ENCODE assay signal across 1 cellular context in genomic region chr9:130746434-130747212, GRCh38.
TF ChIP-seq lines count a peak whose summit lies in the region.

No MANE protein-coding gene starts in this region.

TF ChIP-seq in HepG2, 621 proteins besides CTCF, POLR2A, EP300 and RAD21 (continued from another document):
- TF ChIP-seq, protein P1, sequence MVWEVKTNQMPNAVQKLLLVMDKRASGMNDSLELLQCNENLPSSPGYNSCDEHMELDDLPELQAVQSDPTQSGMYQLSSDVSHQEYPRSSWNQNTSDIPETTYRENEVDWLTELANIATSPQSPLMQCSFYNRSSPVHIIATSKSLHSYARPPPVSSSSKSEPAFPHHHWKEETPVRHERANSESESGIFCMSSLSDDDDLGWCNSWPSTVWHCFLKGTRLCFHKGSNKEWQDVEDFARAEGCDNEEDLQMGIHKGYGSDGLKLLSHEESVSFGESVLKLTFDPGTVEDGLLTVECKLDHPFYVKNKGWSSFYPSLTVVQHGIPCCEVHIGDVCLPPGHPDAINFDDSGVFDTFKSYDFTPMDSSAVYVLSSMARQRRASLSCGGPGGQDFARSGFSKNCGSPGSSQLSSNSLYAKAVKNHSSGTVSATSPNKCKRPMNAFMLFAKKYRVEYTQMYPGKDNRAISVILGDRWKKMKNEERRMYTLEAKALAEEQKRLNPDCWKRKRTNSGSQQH (CRISPR knock-in tag; IDR thresholded peaks at IDR 0.05; ENCODE audit: low read depth), result no peak
- TF ChIP-seq ZNF431 (CRISPR knock-in tag; IDR thresholded peaks at IDR 0.05; ENCODE audit: borderline replicate concordance, low read depth) (no peak), NFIB (CRISPR knock-in tag; IDR thresholded peaks at IDR 0.05; ENCODE audit: borderline replicate concordance) (no peak), ZBTB33 (CRISPR knock-in tag; IDR thresholded peaks at IDR 0.05) (no peak), ZNF138 (CRISPR knock-in tag; IDR thresholded peaks at IDR 0.05; ENCODE audit: low read depth) (no peak), ZNF747 (CRISPR knock-in tag; IDR thresholded peaks at IDR 0.05; ENCODE audit: borderline replicate concordance) (no peak), ASH2L (IDR thresholded peaks at IDR 0.05; ENCODE audit: insufficient read length, low read depth, low read length) (no peak)
- TF ChIP-seq, protein P2, sequence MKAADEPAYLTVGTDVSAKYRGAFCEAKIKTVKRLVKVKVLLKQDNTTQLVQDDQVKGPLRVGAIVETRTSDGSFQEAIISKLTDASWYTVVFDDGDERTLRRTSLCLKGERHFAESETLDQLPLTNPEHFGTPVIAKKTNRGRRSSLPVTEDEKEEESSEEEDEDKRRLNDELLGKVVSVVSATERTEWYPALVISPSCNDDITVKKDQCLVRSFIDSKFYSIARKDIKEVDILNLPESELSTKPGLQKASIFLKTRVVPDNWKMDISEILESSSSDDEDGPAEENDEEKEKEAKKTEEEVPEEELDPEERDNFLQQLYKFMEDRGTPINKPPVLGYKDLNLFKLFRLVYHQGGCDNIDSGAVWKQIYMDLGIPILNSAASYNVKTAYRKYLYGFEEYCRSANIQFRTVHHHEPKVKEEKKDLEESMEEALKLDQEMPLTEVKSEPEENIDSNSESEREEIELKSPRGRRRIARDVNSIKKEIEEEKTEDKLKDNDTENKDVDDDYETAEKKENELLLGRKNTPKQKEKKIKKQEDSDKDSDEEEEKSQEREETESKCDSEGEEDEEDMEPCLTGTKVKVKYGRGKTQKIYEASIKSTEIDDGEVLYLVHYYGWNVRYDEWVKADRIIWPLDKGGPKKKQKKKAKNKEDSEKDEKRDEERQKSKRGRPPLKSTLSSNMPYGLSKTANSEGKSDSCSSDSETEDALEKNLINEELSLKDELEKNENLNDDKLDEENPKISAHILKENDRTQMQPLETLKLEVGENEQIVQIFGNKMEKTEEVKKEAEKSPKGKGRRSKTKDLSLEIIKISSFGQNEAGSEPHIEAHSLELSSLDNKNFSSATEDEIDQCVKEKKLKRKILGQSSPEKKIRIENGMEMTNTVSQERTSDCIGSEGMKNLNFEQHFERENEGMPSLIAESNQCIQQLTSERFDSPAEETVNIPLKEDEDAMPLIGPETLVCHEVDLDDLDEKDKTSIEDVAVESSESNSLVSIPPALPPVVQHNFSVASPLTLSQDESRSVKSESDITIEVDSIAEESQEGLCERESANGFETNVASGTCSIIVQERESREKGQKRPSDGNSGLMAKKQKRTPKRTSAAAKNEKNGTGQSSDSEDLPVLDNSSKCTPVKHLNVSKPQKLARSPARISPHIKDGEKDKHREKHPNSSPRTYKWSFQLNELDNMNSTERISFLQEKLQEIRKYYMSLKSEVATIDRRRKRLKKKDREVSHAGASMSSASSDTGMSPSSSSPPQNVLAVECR (CRISPR knock-in tag; IDR thresholded peaks at IDR 0.05; ENCODE audit: borderline replicate concordance), result no peak
